15 cellular contexts compared by ENCODE assay signal in genomic region chr7:139783647-139784385, GRCh38. TPM values are rescaled to one million over a fixed set of nuclear protein-coding genes. Genes with fewer than 3 reads are reported as not detected.
DNase-seq lines count a peak whose midpoint lies in the region.
"Had no signal": no experiment of that assay in that cellular context is flagged by ENCODE, and none has a peak within 500 bp of the region (broad histone marks: within the 10 kb centered on the region; RNA-seq: fewer than 3 reads in every experiment).

No MANE protein-coding gene starts in this region.

- no peak overlapping the region for H3K4me3 ChIP-seq in H7 (ENCODE audit: insufficient read depth, low read depth, low read length)
- H3K4me3 ChIP-seq in esophagus (ENCODE audit: low read depth in 1 of 2, low read length in 2 of 2), result no peak overlapping the region
- H3K4me3 ChIP-seq: BLaER1, colonic mucosa, stomach, uterus had no signal

- peak overlapping the region; percentile 36 to 63 for H3K27ac ChIP-seq in esophagus (ENCODE audit: low read depth in 2 of 2, low read length in 1 of 2)
- H3K27ac ChIP-seq: BLaER1, colonic mucosa, stomach, uterus had no signal

- H3K4me1 ChIP-seq in esophagus (ENCODE audit: control insufficient read depth in 2 of 2, insufficient read depth in 2 of 2, low read length in 1 of 2), result peaks cover 0 to 5% of the 10 kb centered on the region in 2 donors
- H3K4me1 ChIP-seq: uterus had no signal

- peaks cover 11% of the 10 kb centered on the region for H3K27me3 ChIP-seq in H7 (ENCODE audit: control insufficient read depth, insufficient read depth, low read length)
- H3K27me3 ChIP-seq in esophagus (ENCODE audit: control insufficient read depth in 1 of 2, insufficient read depth in 2 of 2, low read length in 2 of 2), result no peaks in the 10 kb centered on the region
- H3K27me3 ChIP-seq: BLaER1, colonic mucosa, uterus had no signal

- H3K36me3 ChIP-seq in H7 (replicated peaks; ENCODE audit: control insufficient read depth, insufficient read depth, low read length), result no peaks in the 10 kb centered on the region
- peaks cover 0 to 3% of the 10 kb centered on the region in 2 donors for H3K36me3 ChIP-seq in esophagus (ENCODE audit: control insufficient read depth in 2 of 2, insufficient read depth in 2 of 2, low read length in 1 of 2)
- H3K36me3 ChIP-seq: BLaER1, colonic mucosa, stomach, uterus had no signal

- 34 to 38% methylated on average over 3 of the region's 3 CpGs for WGBS in esophagus, 2 donors

- DNase-seq in Daoy (ENCODE audit: low read depth) (peak; percentile 26), H7 (peak; percentile 58), OCI-M1 (lab: John Stamatoyannopoulos, UW) (peak; percentile 86), UCSD-AML1 (lab: John Stamatoyannopoulos, UW; ENCODE audit: unreplicated experiment) (no peak), NCI-H1092 treated with DMSO at 0.1 percent for 48 hours (lab: John Stamatoyannopoulos, UW) (no peak), NCI-H187 treated with DMSO at 0.1 percent for 48 hours (lab: John Stamatoyannopoulos, UW) (no peak)
- no peak for DNase-seq in activated effector memory CD4-positive, alpha-beta T cell treated with anti-CD3 and anti-CD28 coated beads, Interleukin-2, amount 50 U/mL, for 16 hours
- DNase-seq: amniotic stem cell, colonic mucosa, DMS79 treated with DMSO at 0.1 percent for 48 hours, NCI-H2081, stomach, uterus had no signal

- no peaks in the 10 kb centered on the region for H3K9me3 ChIP-seq in esophagus (ENCODE audit: control insufficient read depth in 2 of 2, insufficient read depth in 1 of 2, low read depth in 1 of 2, low read length in 1 of 2)
- H3K9me3 ChIP-seq: BLaER1, colonic mucosa, stomach, uterus had no signal

RNA-seq across cellular contexts. Expression of gene HIPK2, which starts 6.0 kb away (rescaled TPM):
- total RNA-seq in Daoy (2014; rRNA removed; shearing (Covaris generic)), result 10.4 and 12.2 TPM in 2 replicates
- total RNA-seq in H7 (2014; rRNA removed; shearing (Covaris generic)), result 8.6 and 9.1 TPM in 2 replicates
- 1 to 10 TPM; 4.2 to 7.8 TPM for polyA plus RNA-seq in esophagus

RNA-seq across cellular contexts. Expression of gene TBXAS1, which starts 45.2 kb away (rescaled TPM):
- 4.5 and 6.3 TPM in 2 replicates for total RNA-seq in Daoy (2014; rRNA removed; shearing (Covaris generic))
- total RNA-seq in H7 (2014; rRNA removed; shearing (Covaris generic)), result 0.55 and 0.76 TPM in 2 replicates
- 10 to 100 TPM in 1 of 2 donors, 1 to 10 TPM in 1; 5.9 to 10.7 TPM for polyA plus RNA-seq in esophagus

Comparison
In these comparisons a context has a peak if more than half of its experiments do, and no peak if none do; other contexts are left out.
1. DNase-seq: peak in Daoy (single experiment), H7 (single experiment) and OCI-M1 (single experiment); none in activated effector memory CD4-positive, alpha-beta T cell treated with anti-CD3 and anti-CD28 coated beads, Interleukin-2, amount 50 U/mL, for 16 hours (single experiment), UCSD-AML1 (single experiment), NCI-H1092 treated with DMSO at 0.1 percent for 48 hours (single experiment) and NCI-H187 treated with DMSO at 0.1 percent for 48 hours (single experiment).